ENCODE assay signal across 21 cellular contexts in the genomic region with DNA sequence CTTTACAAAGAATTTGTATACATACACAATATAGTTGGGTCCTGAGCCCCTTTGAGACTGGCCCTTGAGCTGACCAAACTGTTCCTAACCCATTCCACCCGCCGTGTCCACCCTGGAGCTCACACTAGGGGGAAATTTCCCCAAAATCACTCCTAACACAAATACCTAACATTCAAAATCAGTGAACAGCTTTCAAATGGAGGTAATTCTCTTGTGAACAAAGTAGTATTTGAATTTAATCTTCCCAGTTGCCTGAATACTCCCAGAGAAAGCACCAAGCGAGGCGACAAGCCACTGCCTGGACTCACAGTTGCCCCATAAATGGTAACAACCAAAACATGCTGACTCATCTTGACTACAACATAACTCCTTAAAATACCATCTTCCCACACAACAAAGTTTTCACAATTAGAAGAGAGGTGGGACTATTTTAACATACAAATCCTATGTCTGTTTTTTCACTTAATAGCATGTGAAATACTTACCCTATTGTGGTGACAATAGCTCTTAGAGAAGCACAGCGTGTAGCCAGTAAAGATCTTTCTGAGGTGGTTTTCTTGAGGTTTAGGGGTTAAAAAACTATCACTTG. TPM values are rescaled to one million over a fixed set of nuclear protein-coding genes. Genes with fewer than 3 reads are reported as not detected.
DNase-seq lines count a peak whose midpoint lies in the region; ATAC-seq and TF ChIP-seq lines count a peak whose summit lies in the region.
"Had no signal": no experiment of that assay in that cellular context is flagged by ENCODE, and none has a peak within 500 bp of the region (broad histone marks: within the 10 kb centered on the region; RNA-seq: fewer than 3 reads in every experiment).

No MANE protein-coding gene starts in this region.

- H3K79me1 ChIP-seq in mesendoderm (ENCODE audit: low read length) = no peaks in the 10 kb centered on the region

- H3K9ac ChIP-seq in Loucy (ENCODE audit: low read depth, low read length, poor library complexity, severe bottlenecking) (no peak overlapping the region), mesendoderm (ENCODE audit: low read length) (no peak overlapping the region)

- H4K5ac ChIP-seq in mesendoderm (ENCODE audit: low read length) = no peak overlapping the region

- peak overlapping the region; percentile 8 for H2BK5ac ChIP-seq in mesendoderm (ENCODE audit: low read length)

- H3K9me3 Mint-ChIP-seq in stimulated activated effector memory CD8-positive, alpha-beta T cell treated with anti-CD3 and anti-CD28 coated beads, Interleukin-12 subunit alpha, Interleukin-12 subunit beta, amount 100 ng/mL, for 72 hours = no peaks in the 10 kb centered on the region
- H3K9me3 Mint-ChIP-seq: dendritic cell treated with granulocyte-macrophage colony-stimulating factor and Interleukin-4, amounts not matched to agents 40 ng/mL and 50 ng/mL, for 4 days; IgD-negative memory B cell had no signal

- H3K18ac ChIP-seq in mesendoderm (ENCODE audit: low read length) = peak overlapping the region; percentile 94

- no peak overlapping the region for H3K56ac ChIP-seq in mesendoderm (ENCODE audit: low read length)

- H3K23ac ChIP-seq in mesendoderm (ENCODE audit: low read length) = no peak overlapping the region

- no peak overlapping the region for H3K27ac Mint-ChIP-seq in stimulated activated effector memory CD8-positive, alpha-beta T cell treated with anti-CD3 and anti-CD28 coated beads, Interleukin-12 subunit alpha, Interleukin-12 subunit beta, amount 100 ng/mL, for 72 hours
- H3K27ac Mint-ChIP-seq: B cell; dendritic cell treated with granulocyte-macrophage colony-stimulating factor and Interleukin-4, amounts not matched to agents 40 ng/mL and 50 ng/mL, for 4 days; IgD-negative memory B cell had no signal

- H3K4me2 ChIP-seq in Loucy (ENCODE audit: low read depth, low read length, poor library complexity, severe bottlenecking) (peak overlapping the region; percentile 7), mesendoderm (ENCODE audit: low read length) (no peak overlapping the region)

- peak overlapping the region; percentile 81 for H4K8ac ChIP-seq in mesendoderm (ENCODE audit: low read depth, low read length)

- no peak for ATAC-seq in stimulated activated effector memory CD8-positive, alpha-beta T cell treated with anti-CD3 and anti-CD28 coated beads, Interleukin-12 subunit alpha, Interleukin-12 subunit beta, amount 100 ng/mL, for 72 hours
- no peak for ATAC-seq in HG02798 (IDR thresholded peaks at IDR 0.05; ENCODE audit: poor library complexity, unreplicated experiment)
- ATAC-seq: SK-N-SH treated with all-trans-retinoic acid at 6 μM for 48 hours had no signal

- no peaks in the 10 kb centered on the region for H4K20me1 ChIP-seq in Loucy (ENCODE audit: insufficient read depth, low read length, poor library complexity, severe bottlenecking)

- TF ChIP-seq CTCF in Loucy (conservative IDR thresholded peaks at IDR 0.05; ENCODE audit: low read length) = no peak
- TF ChIP-seq CTCF in choroid plexus epithelial cell (conservative IDR thresholded peaks at IDR 0.05; ENCODE audit: low read depth, low read length) = no peak

- no peaks in the 10 kb centered on the region for H3K36me3 ChIP-seq in Loucy (ENCODE audit: insufficient read depth, low read length)
- H3K36me3 ChIP-seq in mesendoderm (ENCODE audit: control insufficient read depth, insufficient read depth, low read length) = no peaks in the 10 kb centered on the region
- H3K36me3 ChIP-seq: ascending aorta, esophagus muscularis mucosa, sigmoid colon, upper lobe of right lung had no signal

- DNase-seq in GM04503 (ENCODE audit: low read depth) = peak; percentile 28
- DNase-seq in choroid plexus epithelial cell (ENCODE audit: low read depth) = peak; percentile 31
- DNase-seq in mesendoderm = peak; percentile 41
- DNase-seq in stimulated activated effector memory CD8-positive, alpha-beta T cell treated with anti-CD3 and anti-CD28 coated beads, Interleukin-12 subunit alpha, Interleukin-12 subunit beta, amount 100 ng/mL, for 72 hours (ENCODE audit: low spot score in 2 of 2) = no peak
- DNase-seq in HPDE6-E6E7 (ENCODE audit: extremely low spot score) = no peak
- no peak for DNase-seq in activated T-cell treated with anti-CD3 and anti-CD28 coated beads, Interleukin-2, amount 50 U/mL, for 48 hours
- DNase-seq: activated CD8-positive, alpha-beta memory T cell treated with anti-CD3 and anti-CD28 coated beads for 24 hours; activated effector memory CD4-positive, alpha-beta T cell treated with Interleukin-2 at 50 U/mL for 16 hours; NCI-H1436 treated with DMSO at 0.1 percent for 48 hours; NCI-H446 treated with DMSO at 0.1 percent for 48 hours; sigmoid colon; upper lobe of right lung had no signal

- WGBS in mesendoderm (ENCODE audit: extremely low coverage, insufficient coverage, low lambda C conversion rate) = no CpG with 5 or more reads among the region's 5 CpGs

- peak overlapping the region; percentile 94 for H2BK15ac ChIP-seq in mesendoderm (replicated peaks; ENCODE audit: low read depth)

- no peaks in the 10 kb centered on the region for H3K4me1 Mint-ChIP-seq in stimulated activated effector memory CD8-positive, alpha-beta T cell treated with anti-CD3 and anti-CD28 coated beads, Interleukin-12 subunit alpha, Interleukin-12 subunit beta, amount 100 ng/mL, for 72 hours
- H3K4me1 Mint-ChIP-seq: B cell, IgD-negative memory B cell had no signal

- no peaks in the 10 kb centered on the region for H3K9me3 ChIP-seq in Loucy (ENCODE audit: insufficient read depth, low read depth, low read length)
- H3K9me3 ChIP-seq: ascending aorta, esophagus muscularis mucosa, sigmoid colon, upper lobe of right lung had no signal

- no peak overlapping the region for H2BK120ac ChIP-seq in mesendoderm (ENCODE audit: low read depth, low read length)

- H3K27me3 ChIP-seq in Loucy (ENCODE audit: insufficient read depth, low read length, poor library complexity, severe bottlenecking) (no peaks in the 10 kb centered on the region), mesendoderm (ENCODE audit: insufficient read depth, low read length, poor library complexity) (no peaks in the 10 kb centered on the region)
- H3K27me3 ChIP-seq: ascending aorta, esophagus muscularis mucosa, sigmoid colon, upper lobe of right lung had no signal

- peak overlapping the region; percentile 25 for H3K27ac ChIP-seq in mesendoderm (ENCODE audit: low read depth, low read length)
- H3K27ac ChIP-seq: ascending aorta, esophagus muscularis mucosa, sigmoid colon, upper lobe of right lung, VCaP had no signal

- H3K4me3 ChIP-seq in Loucy (ENCODE audit: low read length, poor library complexity, severe bottlenecking) = no peak overlapping the region
- no peak overlapping the region for H3K4me3 ChIP-seq in choroid plexus epithelial cell (ENCODE audit: low read depth, low read length)
- no peak overlapping the region for H3K4me3 ChIP-seq in mesendoderm (ENCODE audit: low read length)
- H3K4me3 ChIP-seq: ascending aorta, esophagus muscularis mucosa, sigmoid colon, upper lobe of right lung had no signal

- H2AFZ ChIP-seq in Loucy (ENCODE audit: low read length) = no peak overlapping the region

- H3K9me2 ChIP-seq in Loucy (replicated peaks; ENCODE audit: low read depth, low read length) = no peaks in the 10 kb centered on the region

- H3K4ac ChIP-seq in mesendoderm (ENCODE audit: low read depth, low read length) = peak overlapping the region; percentile 55

- H2AK5ac ChIP-seq in mesendoderm (ENCODE audit: low read length) = no peak overlapping the region

- peaks cover 4% of the 10 kb centered on the region for H3K4me1 ChIP-seq in Loucy (ENCODE audit: insufficient read depth, low read length, poor library complexity, severe bottlenecking)
- H3K4me1 ChIP-seq in mesendoderm (ENCODE audit: control insufficient read depth, low read depth, low read length) = peaks cover 1% of the 10 kb centered on the region
- H3K4me1 ChIP-seq: ascending aorta, esophagus muscularis mucosa, sigmoid colon, upper lobe of right lung had no signal

- H3K79me2 ChIP-seq in Loucy (ENCODE audit: insufficient read depth, low read length) = no peaks in the 10 kb centered on the region
- H3K79me2 ChIP-seq in mesendoderm (ENCODE audit: control insufficient read depth, insufficient read depth, low read length) = no peaks in the 10 kb centered on the region

- H3K4me3 Mint-ChIP-seq in stimulated activated effector memory CD8-positive, alpha-beta T cell treated with anti-CD3 and anti-CD28 coated beads, Interleukin-12 subunit alpha, Interleukin-12 subunit beta, amount 100 ng/mL, for 72 hours = no peak overlapping the region
- H3K4me3 Mint-ChIP-seq: B cell; dendritic cell treated with granulocyte-macrophage colony-stimulating factor and Interleukin-4, amounts not matched to agents 40 ng/mL and 50 ng/mL, for 4 days; IgD-negative memory B cell had no signal

- H3K36me3 Mint-ChIP-seq in stimulated activated effector memory CD8-positive, alpha-beta T cell treated with anti-CD3 and anti-CD28 coated beads, Interleukin-12 subunit alpha, Interleukin-12 subunit beta, amount 100 ng/mL, for 72 hours = no peaks in the 10 kb centered on the region
- H3K36me3 Mint-ChIP-seq: IgD-negative memory B cell had no signal

- H3F3A ChIP-seq in Loucy (ENCODE audit: low read depth) = no peaks in the 10 kb centered on the region

RNA-seq across cellular contexts. Expression of a gene that starts 31.7 kb away (rescaled TPM):
- 21.5 TPM for polyA plus RNA-seq in mesendoderm (2013, experiment 1 of 2)
- 21.5 TPM for polyA plus RNA-seq in mesendoderm (2013, experiment 2 of 2)

RNA-seq across cellular contexts. Expression of a gene that starts 34.2 kb away (rescaled TPM):
- polyA plus RNA-seq in mesendoderm (2013, experiment 1 of 2) = 30.1 TPM
- polyA plus RNA-seq in mesendoderm (2013, experiment 2 of 2) = 30.0 TPM

Comparison
In these comparisons a context has a peak if more than half of its experiments do, and no peak if none do; other contexts are left out.
1. DNase-seq: peak in GM04503 (single experiment), choroid plexus epithelial cell (single experiment) and mesendoderm (single experiment); none in stimulated activated effector memory CD8-positive, alpha-beta T cell treated with anti-CD3 and anti-CD28 coated beads, Interleukin-12 subunit alpha, Interleukin-12 subunit beta, amount 100 ng/mL, for 72 hours (0 of 2), HPDE6-E6E7 (single experiment) and activated T-cell treated with anti-CD3 and anti-CD28 coated beads, Interleukin-2, amount 50 U/mL, for 48 hours (0 of 2).